27 cellular contexts compared by ENCODE assay signal in the genomic region with DNA sequence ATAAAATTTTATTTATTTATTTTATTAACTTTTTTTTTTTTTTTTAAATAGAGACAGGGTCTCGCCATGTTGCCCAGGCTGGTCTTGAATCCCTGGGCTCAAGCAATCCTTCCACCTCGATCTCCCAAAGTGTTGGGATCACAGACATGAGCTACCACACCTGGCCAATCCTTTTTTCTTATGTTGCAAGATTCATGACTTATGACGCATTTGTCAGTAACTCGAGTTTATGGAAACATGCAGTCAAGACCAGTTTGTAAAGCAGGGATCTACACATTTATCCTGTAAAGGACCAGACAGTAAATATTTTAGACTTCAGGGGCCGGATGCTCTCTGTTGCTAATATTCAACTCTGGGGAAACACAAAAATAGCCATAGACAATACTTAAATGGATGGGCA.
"Had no signal": no experiment of that assay in that cellular context is flagged by ENCODE, and none has a peak within 500 bp of the region (broad histone marks: within the 10 kb centered on the region; RNA-seq: fewer than 3 reads in every experiment).

No MANE protein-coding gene starts in this region.

- H3K9me3 ChIP-seq: body of pancreas, esophagus squamous epithelium had no signal

- H3K4me1 Mint-ChIP-seq: activated CD4-positive, alpha-beta T cell treated with anti-CD3 and anti-CD28 coated beads for 36 hours; activated CD4-positive, alpha-beta T cell treated with anti-CD3 and anti-CD28 coated beads, Interleukin-2, amount 10 ng/mL, durations not matched to agents 24 days and 14 days had no signal

- H3K27ac Mint-ChIP-seq: activated CD4-positive, alpha-beta memory T cell treated with anti-CD3 and anti-CD28 coated beads for 36 hours; activated CD4-positive, alpha-beta T cell treated with anti-CD3 and anti-CD28 coated beads for 36 hours; activated CD4-positive, alpha-beta T cell treated with anti-CD3 and anti-CD28 coated beads, Interleukin-2, amount 10 ng/mL, durations not matched to agents 24 days and 14 days; activated CD8-positive, alpha-beta memory T cell treated with anti-CD3 and anti-CD28 coated beads, Interleukin-2, amount 10 ng/mL, durations not matched to agents 7 days and 5 days; activated CD8-positive, alpha-beta T cell treated with anti-CD3 and anti-CD28 coated beads, Interleukin-2, amount 10 ng/mL, durations not matched to agents 7 days and 5 days; activated naive CD8-positive, alpha-beta T cell; activated T-cell treated with anti-CD3 and anti-CD28 coated beads, Interleukin-2, amount 50 U/mL, for 24 hours; activated T-cell treated with anti-CD3 and anti-CD28 coated beads, Interleukin-2, amount 50 U/mL, for 72 hours; effector memory CD8-positive, alpha-beta T cell had no signal

- H3K4me1 ChIP-seq: body of pancreas, esophagus squamous epithelium had no signal

- H3K9me3 Mint-ChIP-seq: activated CD4-positive, alpha-beta memory T cell treated with anti-CD3 and anti-CD28 coated beads for 36 hours; activated CD4-positive, alpha-beta T cell treated with anti-CD3 and anti-CD28 coated beads, Interleukin-2, amount 10 ng/mL, durations not matched to agents 24 days and 14 days; activated T-cell treated with anti-CD3 and anti-CD28 coated beads, Interleukin-2, amount 50 U/mL, for 24 hours; activated T-cell treated with anti-CD3 and anti-CD28 coated beads, Interleukin-2, amount 50 U/mL, for 72 hours; effector memory CD8-positive, alpha-beta T cell had no signal

- H3K36me3 Mint-ChIP-seq: activated CD4-positive, alpha-beta memory T cell treated with anti-CD3 and anti-CD28 coated beads for 36 hours; activated CD8-positive, alpha-beta memory T cell treated with anti-CD3 and anti-CD28 coated beads, Interleukin-2, amount 10 ng/mL, durations not matched to agents 7 days and 5 days; activated naive CD8-positive, alpha-beta T cell had no signal

- H3K4me3 ChIP-seq: body of pancreas, esophagus squamous epithelium had no signal

- H3K27ac ChIP-seq: body of pancreas, epithelial cell of prostate, esophagus squamous epithelium had no signal

- H3K36me3 ChIP-seq: esophagus squamous epithelium had no signal

- H3K4me3 Mint-ChIP-seq: activated CD4-positive, alpha-beta memory T cell treated with anti-CD3 and anti-CD28 coated beads for 36 hours; activated CD4-positive, alpha-beta T cell treated with anti-CD3 and anti-CD28 coated beads for 36 hours; activated CD4-positive, alpha-beta T cell treated with anti-CD3 and anti-CD28 coated beads, Interleukin-2, amount 10 ng/mL, durations not matched to agents 24 days and 14 days; activated CD8-positive, alpha-beta memory T cell treated with anti-CD3 and anti-CD28 coated beads, Interleukin-2, amount 10 ng/mL, durations not matched to agents 7 days and 5 days; activated CD8-positive, alpha-beta T cell treated with anti-CD3 and anti-CD28 coated beads, Interleukin-2, amount 10 ng/mL, durations not matched to agents 7 days and 5 days; activated naive CD8-positive, alpha-beta T cell; activated T-cell treated with anti-CD3 and anti-CD28 coated beads, Interleukin-2, amount 50 U/mL, for 24 hours; activated T-cell treated with anti-CD3 and anti-CD28 coated beads, Interleukin-2, amount 50 U/mL, for 72 hours; effector memory CD8-positive, alpha-beta T cell had no signal

- H3K27me3 Mint-ChIP-seq: activated CD8-positive, alpha-beta memory T cell treated with anti-CD3 and anti-CD28 coated beads, Interleukin-2, amount 10 ng/mL, durations not matched to agents 7 days and 5 days; activated naive CD8-positive, alpha-beta T cell had no signal

- DNase-seq: activated CD4-positive, alpha-beta memory T cell treated with anti-CD3 and anti-CD28 coated beads for 36 hours; activated CD4-positive, alpha-beta T cell treated with anti-CD3 and anti-CD28 coated beads for 36 hours; activated CD4-positive, alpha-beta T cell treated with anti-CD3 and anti-CD28 coated beads, Interleukin-2, amount 10 ng/mL, durations not matched to agents 24 days and 14 days; activated CD4-positive, CD25-positive, alpha-beta regulatory T cell; activated CD4-positive, CD25-positive, alpha-beta regulatory T cell treated with anti-CD3 and anti-CD28 coated beads, Interleukin-2, amount 50 U/mL, for 72 hours; activated CD8-positive, alpha-beta memory T cell treated with anti-CD3 and anti-CD28 coated beads, Interleukin-2, amount 10 ng/mL, durations not matched to agents 7 days and 5 days; activated CD8-positive, alpha-beta memory T cell treated with anti-CD3 and anti-CD28 coated beads, Interleukin-2, amount 50 U/mL, for 4 hours; activated CD8-positive, alpha-beta T cell treated with anti-CD3 and anti-CD28 coated beads, Interleukin-2, amount 10 ng/mL, durations not matched to agents 7 days and 5 days; activated gamma-delta T cell; activated naive CD4-positive, alpha-beta T cell treated with anti-CD3 and anti-CD28 coated beads, Interleukin-2, amount 50 U/mL, for 16 hours; activated naive CD4-positive, alpha-beta T cell treated with Interleukin-2 at 50 U/mL for 16 hours; activated T-cell treated with anti-CD3 and anti-CD28 coated beads for 4 hours; activated T-cell treated with anti-CD3 and anti-CD28 coated beads, Interleukin-2, amount 50 U/mL, for 24 hours; activated T-cell treated with anti-CD3 and anti-CD28 coated beads, Interleukin-2, amount 50 U/mL, for 72 hours; amniotic stem cell; aorta; body of pancreas; caudate nucleus; cortex of kidney; dermis blood vessel endothelial cell; effector CD4-positive, alpha-beta T cell; effector memory CD8-positive, alpha-beta T cell; esophagus squamous epithelium; head of caudate nucleus; T-helper 2 cell had no signal

- H3K27me3 ChIP-seq: body of pancreas, esophagus squamous epithelium had no signal
